Comparison of ENCODE assay signal across 11 cellular contexts in genomic region chr15:41423979-41424659, GRCh38. TPM values are rescaled to one million over a fixed set of nuclear protein-coding genes. Genes with fewer than 3 reads are reported as not detected.
DNase-seq lines count a peak whose midpoint lies in the region; ATAC-seq lines count a peak whose summit lies in the region.
"Had no signal": no experiment of that assay in that cellular context is flagged by ENCODE, and none has a peak within 500 bp of the region (broad histone marks: within the 10 kb centered on the region; RNA-seq: fewer than 3 reads in every experiment).

No MANE protein-coding gene starts in this region.

- no peaks in the 10 kb centered on the region for H3K9me3 Mint-ChIP-seq in activated naive CD4-positive, alpha-beta T cell treated with anti-CD3 and anti-CD28 coated beads for 36 hours

- H3K27ac Mint-ChIP-seq in activated naive CD4-positive, alpha-beta T cell treated with anti-CD3 and anti-CD28 coated beads for 36 hours, result peak overlapping the region; percentile 3

- CTCF ChIA-PET in activated naive CD4-positive, alpha-beta T cell treated with anti-CD3 and anti-CD28 coated beads for 36 hours (lab: Charles Lee), result no interaction called here

- H3K4me3 Mint-ChIP-seq in activated naive CD4-positive, alpha-beta T cell treated with anti-CD3 and anti-CD28 coated beads for 36 hours, result no peak overlapping the region

- H3K4me1 Mint-ChIP-seq in activated naive CD4-positive, alpha-beta T cell treated with anti-CD3 and anti-CD28 coated beads for 36 hours (ENCODE audit: low read depth), result peaks cover 34% of the 10 kb centered on the region

- H3K27me3 Mint-ChIP-seq in activated naive CD4-positive, alpha-beta T cell treated with anti-CD3 and anti-CD28 coated beads for 36 hours (ENCODE audit: low read depth), result no peaks in the 10 kb centered on the region

- ATAC-seq in HG02678 (IDR thresholded peaks at IDR 0.05; ENCODE audit: unreplicated experiment), result peak; percentile 79
- peak; percentile 85 for ATAC-seq in stimulated activated naive CD8-positive, alpha-beta T cell treated with anti-CD3 and anti-CD28 coated beads, Interleukin-15, Interleukin-2, amounts not matched to agents 100 U/mL and 50 U/mL, for 24 hours
- ATAC-seq: body of pancreas had no signal

- intact Hi-C loops in activated naive CD4-positive, alpha-beta T cell treated with anti-CD3 and anti-CD28 coated beads for 36 hours (cut with micrococcal nuclease), result no loop called here

- no peak for DNase-seq in activated naive CD4-positive, alpha-beta T cell treated with anti-CD3 and anti-CD28 coated beads for 36 hours
- no peak for DNase-seq in activated naive CD4-positive, alpha-beta T cell treated with Interleukin-2 at 50 U/mL for 16 hours
- DNase-seq in MV-4-11 (lab: John Stamatoyannopoulos, UW) (peak; percentile 38), kidney tubule cell (ENCODE audit: low spot score) (no peak), COLO829 (ENCODE audit: low spot score) (no peak)
- DNase-seq in stimulated activated naive CD8-positive, alpha-beta T cell treated with anti-CD3 and anti-CD28 coated beads, Interleukin-15, Interleukin-2, amounts not matched to agents 100 U/mL and 50 U/mL, for 24 hours, result no peak
- DNase-seq in stimulated activated CD4-positive, alpha-beta T cell treated with anti-CD3 and anti-CD28 coated beads, Interleukin-1b, Interleukin-23, amount 100 ng/mL, for 48 hours, result no peak
- DNase-seq: body of pancreas, left ventricle myocardium inferior, stomach had no signal

- H3K36me3 Mint-ChIP-seq in activated naive CD4-positive, alpha-beta T cell treated with anti-CD3 and anti-CD28 coated beads for 36 hours (ENCODE audit: low read depth), result peaks cover 2% of the 10 kb centered on the region

RNA-seq across cellular contexts. Expression of gene RTF1, which starts 7.2 kb away (rescaled TPM):
- 10 to 100 TPM; 18.7 to 19.5 TPM for total RNA-seq in activated naive CD4-positive, alpha-beta T cell treated with anti-CD3 and anti-CD28 coated beads for 36 hours

RNA-seq across cellular contexts. Expression of gene NDUFAF1, which starts 21.8 kb away (rescaled TPM):
- 10 to 100 TPM; 15.7 to 17.4 TPM for total RNA-seq in activated naive CD4-positive, alpha-beta T cell treated with anti-CD3 and anti-CD28 coated beads for 36 hours
